Comparison of ENCODE assay signal across 8 cellular contexts in genomic region chr6:32177788-32178546, GRCh38. TPM values are rescaled to one million over a fixed set of nuclear protein-coding genes. Genes with fewer than 3 reads are reported as not detected.
A peak's percentile ranks its signal among the peaks of the same experiment; 100 is the strongest.
DNase-seq lines count a peak whose midpoint lies in the region; ATAC-seq and TF ChIP-seq lines count a peak whose summit lies in the region.

RNF5 (plus strand) TSS chr6:32178405; CDS start chr6:32178512, 107 bp downstream.

- peak; percentile 100 for DNase-seq in EL
- peak; percentile 98 for DNase-seq in H7
- DNase-seq in M059J (ENCODE audit: low read depth) = peak; percentile 100
- DNase-seq in SHP77 treated with DMSO at 0.1 percent for 48 hours (lab: John Stamatoyannopoulos, UW) = peak; percentile 100
- DNase-seq in activated effector memory CD4-positive, alpha-beta T cell treated with anti-CD3 and anti-CD28 coated beads, Interleukin-2, amount 50 U/mL, for 16 hours = peak; percentile 96
- peak; percentile 100 for DNase-seq in fibroblast of the aortic adventitia (ENCODE audit: low read depth)
- peak; percentile 93 to 96 for DNase-seq in stimulated activated naive CD8-positive, alpha-beta T cell treated with anti-CD3 and anti-CD28 coated beads, Interleukin-15, amount 100 ng/mL, for 72 hours

- no peak for TF ChIP-seq CTCF in fibroblast of the aortic adventitia (IDR thresholded peaks at IDR 0.05; ENCODE audit: insufficient read depth, low read length)
- TF ChIP-seq CTCF in nephron (IDR thresholded peaks at IDR 0.05; ENCODE audit: unreplicated experiment in 3 of 3) = no peak

- no peaks in the 10 kb centered on the region for H3K27me3 ChIP-seq in H7 (ENCODE audit: control insufficient read depth, insufficient read depth, low read length)

- peaks cover 22% of the 10 kb centered on the region for H3K36me3 Mint-ChIP-seq in nephron (ENCODE audit: low read depth)

- no peaks in the 10 kb centered on the region for H3K9me3 Mint-ChIP-seq in nephron
- H3K9me3 Mint-ChIP-seq in stimulated activated naive CD8-positive, alpha-beta T cell treated with anti-CD3 and anti-CD28 coated beads, Interleukin-15, amount 100 ng/mL, for 72 hours = no peaks in the 10 kb centered on the region

- peak within 1 kb of the TSS; percentile 98 to 100 (median 99) for H3K27ac Mint-ChIP-seq in nephron
- peak within 1 kb of the TSS; percentile 96 to 98 for H3K27ac Mint-ChIP-seq in stimulated activated naive CD8-positive, alpha-beta T cell treated with anti-CD3 and anti-CD28 coated beads, Interleukin-15, amount 100 ng/mL, for 72 hours

- H3K4me1 Mint-ChIP-seq in nephron = peaks cover 47% of the 10 kb centered on the region
- H3K4me1 Mint-ChIP-seq in stimulated activated naive CD8-positive, alpha-beta T cell treated with anti-CD3 and anti-CD28 coated beads, Interleukin-15, amount 100 ng/mL, for 72 hours = peaks cover 76% of the 10 kb centered on the region

- peaks cover 9% of the 10 kb centered on the region for H3K36me3 ChIP-seq in H7 (replicated peaks; ENCODE audit: control insufficient read depth, insufficient read depth, low read length)

- H3K4me3 Mint-ChIP-seq in nephron = peak within 1 kb of the TSS; percentile 87 to 96 (median 89)
- H3K4me3 Mint-ChIP-seq in stimulated activated naive CD8-positive, alpha-beta T cell treated with anti-CD3 and anti-CD28 coated beads, Interleukin-15, amount 100 ng/mL, for 72 hours = peak within 1 kb of the TSS; percentile 86 to 94

- H3K4me3 ChIP-seq in H7 (ENCODE audit: insufficient read depth, low read depth, low read length) = peak within 1 kb of the TSS; percentile 79
- peak within 1 kb of the TSS; percentile 94 for H3K4me3 ChIP-seq in fibroblast of the aortic adventitia (ENCODE audit: low read depth, low read length)

- ATAC-seq in stimulated activated naive CD8-positive, alpha-beta T cell treated with anti-CD3 and anti-CD28 coated beads, Interleukin-15, amount 100 ng/mL, for 72 hours = peak; percentile 89

- no peaks in the 10 kb centered on the region for H3K27me3 Mint-ChIP-seq in nephron (ENCODE audit: low read depth)
- no peaks in the 10 kb centered on the region for H3K27me3 Mint-ChIP-seq in stimulated activated naive CD8-positive, alpha-beta T cell treated with anti-CD3 and anti-CD28 coated beads, Interleukin-15, amount 100 ng/mL, for 72 hours

RNA-seq across cellular contexts. Expression of gene RNF5, which starts in this region (rescaled TPM):
- total RNA-seq in H7 (2014; rRNA removed; shearing (Covaris generic)) = 94.6 and 99.0 TPM in 2 replicates
- total RNA-seq in M059J (2014; rRNA removed; shearing (Covaris generic)) = 158 and 159 TPM in 2 replicates
- 13.2 and 43.5 TPM in 2 replicates for total RNA-seq in fibroblast of the aortic adventitia (ENCODE audit: low replicate concordance)

Comparison
In these comparisons a context has a peak if more than half of its experiments do, and no peak if none do; other contexts are left out.
1. Peak in every context shown above with its lines: DNase-seq, ATAC-seq and H3K4me3 ChIP-seq.